ENCODE assay signal across 1 cellular context in the genomic region with DNA sequence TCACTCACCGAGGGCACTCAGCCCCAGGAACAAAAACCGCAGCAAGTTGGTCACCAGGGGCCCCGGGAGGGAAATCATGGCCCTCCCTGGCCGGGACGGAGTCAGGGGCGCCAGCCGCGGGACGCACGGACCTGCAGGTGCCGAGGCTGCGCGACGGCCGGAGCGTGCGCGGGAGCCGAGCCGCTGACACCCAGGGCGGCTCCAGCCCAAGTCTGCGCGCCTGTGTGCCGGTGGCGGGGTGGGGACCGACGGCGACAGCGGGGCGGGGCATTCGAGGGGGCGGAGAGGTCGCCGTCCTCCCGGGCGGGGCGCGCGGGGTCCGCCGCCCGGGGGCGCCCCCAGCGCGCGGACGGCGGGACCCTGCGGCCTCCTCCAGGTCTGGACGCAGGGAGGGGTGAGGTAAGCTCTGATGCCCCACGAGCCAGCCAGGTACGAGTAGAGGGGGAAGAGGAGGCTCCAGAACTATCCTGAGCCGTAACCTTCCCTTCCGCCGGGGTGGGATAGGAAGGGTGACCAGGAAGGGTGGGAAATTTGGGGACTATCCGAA.
TF ChIP-seq lines count a peak whose summit lies in the region.

A gene with protein sequence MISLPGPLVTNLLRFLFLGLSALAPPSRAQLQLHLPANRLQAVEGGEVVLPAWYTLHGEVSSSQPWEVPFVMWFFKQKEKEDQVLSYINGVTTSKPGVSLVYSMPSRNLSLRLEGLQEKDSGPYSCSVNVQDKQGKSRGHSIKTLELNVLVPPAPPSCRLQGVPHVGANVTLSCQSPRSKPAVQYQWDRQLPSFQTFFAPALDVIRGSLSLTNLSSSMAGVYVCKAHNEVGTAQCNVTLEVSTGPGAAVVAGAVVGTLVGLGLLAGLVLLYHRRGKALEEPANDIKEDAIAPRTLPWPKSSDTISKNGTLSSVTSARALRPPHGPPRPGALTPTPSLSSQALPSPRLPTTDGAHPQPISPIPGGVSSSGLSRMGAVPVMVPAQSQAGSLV (minus strand): TSS at position 214 of the 547 bp plus-strand sequence. CDS start 136 bp downstream, at position 78.

TF ChIP-seq in endothelial cell of umbilical vein, 7 proteins besides CTCF, POLR2A, EP300 and RAD21 (continued from another document):
- TF ChIP-seq JUN (IDR thresholded peaks at IDR 0.05; ENCODE audit: borderline replicate concordance, insufficient read depth, insufficient read length, low read depth): no peak
TF ChIP-seq in endothelial cell of umbilical vein: peak in this region for 1.
